In genomic region chr2:33272001-33272400, GRCh38 we compare ENCODE assay signal across 8 cellular contexts.
DNase-seq lines count a peak whose midpoint lies in the region; ATAC-seq and TF ChIP-seq lines count a peak whose summit lies in the region.

No MANE protein-coding gene starts in this region.

- peaks cover 59% of the 10 kb centered on the region for H3K36me3 ChIP-seq in brain microvascular endothelial cell (replicated peaks)
- H3K36me3 ChIP-seq in HAP-1 (replicated peaks), result no peaks in the 10 kb centered on the region

- H3K4me1 ChIP-seq in HAP-1, result no peaks in the 10 kb centered on the region

- peak; percentile 39 for DNase-seq in GM10266 (ENCODE audit: extremely low spot score)
- peak; percentile 53 for DNase-seq in GM20000 (ENCODE audit: low spot score)
- peak; percentile 38 for DNase-seq in brain microvascular endothelial cell
- DNase-seq in dermis blood vessel endothelial cell, result no peak
- no peak for DNase-seq in ecto neural progenitor cell (ENCODE audit: low spot score)
- no peak for DNase-seq in DMS153 treated with DMSO at 0.1 percent for 48 hours (lab: John Stamatoyannopoulos, UW; ENCODE audit: unreplicated experiment)
- no peak for DNase-seq in HAP-1 (ENCODE audit: low spot score in 2 of 2)

- no peaks in the 10 kb centered on the region for H3K27me3 ChIP-seq in brain microvascular endothelial cell (replicated peaks)
- H3K27me3 ChIP-seq in HAP-1 (ENCODE audit: low read depth), result no peaks in the 10 kb centered on the region; the same call in 1 of the 2 replicates

- H3K27ac ChIP-seq in brain microvascular endothelial cell, result peak overlapping the region; percentile 73

- H3K4me3 ChIP-seq in brain microvascular endothelial cell (ENCODE audit: low read depth, low read length) (no peak overlapping the region), HAP-1 (no peak overlapping the region)

- H3K9me3 ChIP-seq in HAP-1, result no peaks in the 10 kb centered on the region

- peak; percentile 95 for ATAC-seq in HG03280 (IDR thresholded peaks at IDR 0.05; ENCODE audit: unreplicated experiment)

- in situ Hi-C loops in brain microvascular endothelial cell (cut with HindIII; ENCODE audit: low pct_ligation_motif_present, low sequenced_read_pairs) (no loop called here), HAP-1 (cut with MboI; ENCODE audit: low sequenced_read_pairs) (no loop called here)

- TF ChIP-seq CTCF in GM10266 (IDR thresholded peaks at IDR 0.05; ENCODE audit: control insufficient read depth, insufficient read depth, low read depth, missing control alignments) (no peak), GM20000 (IDR thresholded peaks at IDR 0.05; ENCODE audit: extremely low read depth, missing control alignments) (no peak), brain microvascular endothelial cell (IDR thresholded peaks at IDR 0.05; ENCODE audit: low read depth, low read length, missing control alignments) (no peak)

Comparison
In these comparisons a context has a peak if more than half of its experiments do, and no peak if none do; other contexts are left out.
1. DNase-seq: peak in GM10266 (single experiment), GM20000 (single experiment) and brain microvascular endothelial cell (single experiment); none in dermis blood vessel endothelial cell (single experiment), ecto neural progenitor cell (single experiment), DMS153 treated with DMSO at 0.1 percent for 48 hours (single experiment) and HAP-1 (0 of 2).